Comparison of ENCODE assay signal across 11 cellular contexts in genomic region chr4:15375707-15376106, GRCh38. TPM values are rescaled to one million over a fixed set of nuclear protein-coding genes. Genes with fewer than 3 reads are reported as not detected.
DNase-seq lines count a peak whose midpoint lies in the region; ATAC-seq and TF ChIP-seq lines count a peak whose summit lies in the region.
"Had no signal": no experiment of that assay in that cellular context is flagged by ENCODE, and none has a peak within 500 bp of the region (broad histone marks: within the 10 kb centered on the region; RNA-seq: fewer than 3 reads in every experiment).

No MANE protein-coding gene starts in this region.

- H3K9me3 ChIP-seq in PC-9 (ENCODE audit: insufficient read depth, low read depth) (no peaks in the 10 kb centered on the region), OCI-LY7 (ENCODE audit: low read length) (no peaks in the 10 kb centered on the region)

- intact Hi-C loops in activated T-helper 2 cell treated with anti-CD3 and anti-CD28 coated beads, Interferon-gamma antibody, Interleukin-2, Interleukin-4, amounts not matched to agents 10 μg/mL and 5 μg/mL and 100 μg/mL, durations not matched to agents 14 hours and 24 hours and 36 hours (cut with micrococcal nuclease): loop anchor here (1.0 to 10.0 kb wide), 3 partner anchors 26 to 521 kb away; no protein-coding TSS in a partner anchor
- intact Hi-C loops in PC-9 (cut with micrococcal nuclease; ENCODE audit: unreplicated experiment): no loop called here
- intact Hi-C loops in OCI-LY7 (cut with micrococcal nuclease; ENCODE audit: unreplicated experiment): no loop called here

- H3K27me3 Mint-ChIP-seq in activated T-helper 2 cell treated with anti-CD3 and anti-CD28 coated beads, Interferon-gamma antibody, Interleukin-2, Interleukin-4, amounts not matched to agents 10 μg/mL and 5 μg/mL and 100 μg/mL, durations not matched to agents 14 hours and 24 hours and 36 hours (ENCODE audit: low read depth): no peaks in the 10 kb centered on the region
- H3K27me3 Mint-ChIP-seq in nephron (ENCODE audit: low read depth): no peaks in the 10 kb centered on the region

- no peak overlapping the region for H3K4me3 Mint-ChIP-seq in activated T-helper 2 cell treated with anti-CD3 and anti-CD28 coated beads, Interferon-gamma antibody, Interleukin-2, Interleukin-4, amounts not matched to agents 10 μg/mL and 5 μg/mL and 100 μg/mL, durations not matched to agents 14 hours and 24 hours and 36 hours (ENCODE audit: low read depth)
- peak overlapping the region in 1 of 3 experiments; percentile 2 for H3K4me3 Mint-ChIP-seq in nephron

- H3K36me3 ChIP-seq in PC-9 (ENCODE audit: low read depth) (no peaks in the 10 kb centered on the region), OCI-LY7 (ENCODE audit: insufficient read depth, low read length) (no peaks in the 10 kb centered on the region)

- peak overlapping the region; percentile 49 for H3K27ac Mint-ChIP-seq in activated T-helper 2 cell treated with anti-CD3 and anti-CD28 coated beads, Interferon-gamma antibody, Interleukin-2, Interleukin-4, amounts not matched to agents 10 μg/mL and 5 μg/mL and 100 μg/mL, durations not matched to agents 14 hours and 24 hours and 36 hours
- H3K27ac Mint-ChIP-seq in nephron: peak overlapping the region in 2 of 3 experiments; percentile 1 to 22

- POLR2A ChIA-PET in PC-9 (lab: Charles Lee; ENCODE audit: unreplicated experiment) (no interaction called here), OCI-LY7 (lab: Charles Lee) (interaction anchor here (0.6 kb wide), 1 partner anchor 10 kb away, joined by 5 read pairs; no protein-coding TSS in a partner anchor)

- H4K20me1 ChIP-seq in PC-9 (ENCODE audit: insufficient read depth) (no peaks in the 10 kb centered on the region), OCI-LY7 (ENCODE audit: insufficient read depth, low read length) (no peaks in the 10 kb centered on the region)

- no peak overlapping the region for H3K27ac ChIP-seq in caudate nucleus (ENCODE audit: low read depth, low read length)
- H3K27ac ChIP-seq in PC-9: no peak overlapping the region
- no peak overlapping the region for H3K27ac ChIP-seq in OCI-LY7 (ENCODE audit: low read depth, low read length, poor library complexity, severe bottlenecking)

- no peaks in the 10 kb centered on the region for H3F3A ChIP-seq in PC-9 (ENCODE audit: insufficient read depth, low read depth)

- no peak for DNase-seq in activated T-helper 2 cell treated with anti-CD3 and anti-CD28 coated beads, Interferon-gamma antibody, Interleukin-2, Interleukin-4, amounts not matched to agents 10 μg/mL and 5 μg/mL and 100 μg/mL, durations not matched to agents 14 hours and 24 hours and 36 hours (ENCODE audit: low spot score)
- DNase-seq in caudate nucleus (lab: John Stamatoyannopoulos, UW) (no peak), PC-9 (no peak), OCI-LY7 (ENCODE audit: low spot score) (no peak)
- DNase-seq: Karpas-422, NCI-H510A, occipital lobe had no signal

- H3K79me2 ChIP-seq in PC-9 (ENCODE audit: low read depth) (no peaks in the 10 kb centered on the region), OCI-LY7 (ENCODE audit: insufficient read depth, low read depth, low read length) (no peaks in the 10 kb centered on the region)

- H3K27me3 ChIP-seq in PC-9 (ENCODE audit: insufficient read depth, low read depth): no peaks in the 10 kb centered on the region

- H3K36me3 Mint-ChIP-seq in activated T-helper 2 cell treated with anti-CD3 and anti-CD28 coated beads, Interferon-gamma antibody, Interleukin-2, Interleukin-4, amounts not matched to agents 10 μg/mL and 5 μg/mL and 100 μg/mL, durations not matched to agents 14 hours and 24 hours and 36 hours (ENCODE audit: low read depth): no peaks in the 10 kb centered on the region
- peaks cover 3% of the 10 kb centered on the region for H3K36me3 Mint-ChIP-seq in nephron (ENCODE audit: low read depth)

- TF ChIP-seq CTCF in nephron (IDR thresholded peaks at IDR 0.05; ENCODE audit: unreplicated experiment in 3 of 3): no peak
- no peak for TF ChIP-seq CTCF in PC-9 (conservative IDR thresholded peaks at IDR 0.05)
- no peak for TF ChIP-seq CTCF in OCI-LY7 (conservative IDR thresholded peaks at IDR 0.05; ENCODE audit: low read length)

- H3K9me2 ChIP-seq in PC-9 (ENCODE audit: insufficient read depth): no peaks in the 10 kb centered on the region
- no peaks in the 10 kb centered on the region for H3K9me2 ChIP-seq in OCI-LY7 (ENCODE audit: insufficient read depth, low read length)

- no peak overlapping the region for H3K4me2 ChIP-seq in PC-9
- H3K4me2 ChIP-seq in OCI-LY7 (ENCODE audit: low read length): no peak overlapping the region

- H2AFZ ChIP-seq in PC-9: no peak overlapping the region
- no peak overlapping the region for H2AFZ ChIP-seq in OCI-LY7 (ENCODE audit: low read length)

- CTCF ChIA-PET in PC-9 (lab: Charles Lee): no interaction called here
- CTCF ChIA-PET in OCI-LY7 (lab: Charles Lee; ENCODE audit: unreplicated experiment): no interaction called here

- peaks cover 69% of the 10 kb centered on the region for H3K4me1 Mint-ChIP-seq in activated T-helper 2 cell treated with anti-CD3 and anti-CD28 coated beads, Interferon-gamma antibody, Interleukin-2, Interleukin-4, amounts not matched to agents 10 μg/mL and 5 μg/mL and 100 μg/mL, durations not matched to agents 14 hours and 24 hours and 36 hours (ENCODE audit: low read depth)
- peaks cover 21% of the 10 kb centered on the region for H3K4me1 Mint-ChIP-seq in nephron

- BruUV-seq in PC-9 (replicated peaks; lab: Mats Ljungman, UMichigan) (no TSS peak), OCI-LY7 (replicated peaks; lab: Mats Ljungman, UMichigan) (no TSS peak)

- H3K4me3 ChIP-seq in PC-9 (no peak overlapping the region), OCI-LY7 (ENCODE audit: low read depth, low read length, poor library complexity, severe bottlenecking) (no peak overlapping the region)

- peak; percentile 49 for ATAC-seq in GM18499 (IDR thresholded peaks at IDR 0.05; ENCODE audit: insufficient read depth, unreplicated experiment)
- ATAC-seq in HG03139 (IDR thresholded peaks at IDR 0.05; ENCODE audit: unreplicated experiment): peak; percentile 69
- no peak for ATAC-seq in HG02885 (IDR thresholded peaks at IDR 0.05; ENCODE audit: poor library complexity, unreplicated experiment)

- H3K9me3 Mint-ChIP-seq in activated T-helper 2 cell treated with anti-CD3 and anti-CD28 coated beads, Interferon-gamma antibody, Interleukin-2, Interleukin-4, amounts not matched to agents 10 μg/mL and 5 μg/mL and 100 μg/mL, durations not matched to agents 14 hours and 24 hours and 36 hours: no peaks in the 10 kb centered on the region
- no peaks in the 10 kb centered on the region for H3K9me3 Mint-ChIP-seq in nephron

- H3K4me1 ChIP-seq in PC-9 (replicated peaks; ENCODE audit: insufficient read depth) (no peaks in the 10 kb centered on the region), OCI-LY7 (ENCODE audit: insufficient read depth, low read length, poor library complexity, severe bottlenecking) (no peaks in the 10 kb centered on the region)

RNA-seq across cellular contexts. Expression of gene C1QTNF7, which starts 52.1 kb away (rescaled TPM):
- total RNA-seq in activated T-helper 2 cell treated with anti-CD3 and anti-CD28 coated beads, Interferon-gamma antibody, Interleukin-2, Interleukin-4, amounts not matched to agents 10 μg/mL and 5 μg/mL and 100 μg/mL, durations not matched to agents 14 hours and 24 hours and 36 hours: 0.11 TPM in 1 of 2 replicates, not detected in the other
- total RNA-seq in PC-9 (2021) (not detected in 2 replicates), OCI-LY7 (2022) (not detected in 2 replicates)
- not detected in 2 replicates for total RNA-seq in OCI-LY7 (2014; rRNA removed; shearing (Covaris generic))
